ENCODE assay signal across 19 cellular contexts in the genomic region with DNA sequence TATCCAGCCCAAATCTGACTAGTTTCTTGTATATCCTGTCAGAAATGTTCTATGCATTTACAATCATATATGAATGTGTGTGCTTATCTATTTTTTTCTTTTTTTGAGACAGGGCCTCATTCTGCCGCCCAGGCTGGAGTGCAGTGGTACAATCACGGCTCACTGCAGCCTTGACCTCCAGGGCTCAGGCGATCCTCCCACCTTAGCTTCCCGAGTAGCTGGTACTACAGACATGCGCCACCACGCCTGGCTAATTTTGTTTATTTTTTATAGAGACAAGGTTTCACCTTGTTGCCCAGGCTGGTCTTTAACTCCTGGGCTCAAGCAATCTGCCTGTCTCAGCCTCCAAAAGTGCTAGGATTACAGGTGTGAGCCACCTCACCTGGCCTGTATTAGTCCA. TPM values are rescaled to one million over a fixed set of nuclear protein-coding genes. Genes with fewer than 3 reads are reported as not detected.
DNase-seq lines count a peak whose midpoint lies in the region; ATAC-seq and TF ChIP-seq lines count a peak whose summit lies in the region.
"Had no signal": no experiment of that assay in that cellular context is flagged by ENCODE, and none has a peak within 500 bp of the region (broad histone marks: within the 10 kb centered on the region; RNA-seq: fewer than 3 reads in every experiment).

No MANE protein-coding gene starts in this region.

- DNase-seq in activated T-cell treated with anti-CD3 and anti-CD28 coated beads, Interleukin-2, amount 50 U/mL, for 24 hours: no peak
- no peak for DNase-seq in activated T-cell treated with anti-CD3 and anti-CD28 coated beads, Interleukin-2, amount 50 U/mL, for 1 hour
- no peak for DNase-seq in activated B cell treated with CpG ODN at 0.5 μM for 24 hours
- DNase-seq in nephron progenitor cell: no peak
- no peak for DNase-seq in NCI-H2171 treated with DMSO at 0.1 percent for 48 hours (lab: John Stamatoyannopoulos, UW)
- no peak for DNase-seq in naive thymus-derived CD8-positive, alpha-beta T cell
- DNase-seq in posterior cingulate gyrus: no peak
- DNase-seq: Caco-2; CD4-positive, CD25-positive, alpha-beta regulatory T cell; DMS53; H9; IMR-90; Kasumi-1; NCI-H187 treated with DMSO at 0.1 percent for 48 hours; NCI-H526 treated with DMSO at 0.1 percent for 48 hours; OCI-M1; RPMI8226 had no signal

- H3K9me3 ChIP-seq in BLaER1 treated with 17β-estradiol and CSF1 and Interleukin-3, amounts not matched to agents 10 nM and 100 nM (replicated peaks in 1 of 11): peaks cover 0 to 9% (median 6%) of the 10 kb centered on the region in 11 experiments; a peak in 14 of 22 replicates
- H3K9me3 ChIP-seq: A549, Caco-2 had no signal

- H3K9ac ChIP-seq in BLaER1 treated with 17β-estradiol and CSF1 and Interleukin-3, amounts not matched to agents 10 nM and 100 nM: no peak overlapping the region

- H3K4me2 ChIP-seq in BLaER1 treated with 17β-estradiol and CSF1 and Interleukin-3, amounts not matched to agents 10 nM and 100 nM: peak overlapping the region in 9 of 11 experiments; percentile 2 to 67 (median 44); a peak in 16 of 22 replicates
- H3K4me2 ChIP-seq: A549 had no signal

- H3K4me1 Mint-ChIP-seq in activated T-cell treated with anti-CD3 and anti-CD28 coated beads, Interleukin-2, amount 50 U/mL, for 24 hours (ENCODE audit: low read depth): peaks cover 43% of the 10 kb centered on the region
- H3K4me1 Mint-ChIP-seq in activated B cell treated with CpG ODN at 0.5 μM for 24 hours (peaks cover 68% of the 10 kb centered on the region), nephron progenitor cell (peaks cover 27% of the 10 kb centered on the region)
- H3K4me1 Mint-ChIP-seq in naive thymus-derived CD8-positive, alpha-beta T cell: peaks cover 0 to 54% (median 6%) of the 10 kb centered on the region in 4 donors

- peak overlapping the region in 1 of 11 experiments; percentile 12; a peak in 1 of 22 replicates for H3K27ac ChIP-seq in BLaER1 treated with 17β-estradiol and CSF1 and Interleukin-3, amounts not matched to agents 10 nM and 100 nM
- H3K27ac ChIP-seq: A549 had no signal

- CTCF ChIA-PET in activated B cell treated with CpG ODN at 0.5 μM for 24 hours (lab: Charles Lee): interaction anchor here (0.6 to 1.0 kb wide), 2 partner anchors 65 to 112 kb away, joined by 3 read pairs; no protein-coding TSS in a partner anchor

- peaks cover 25 to 66% (median 44%) of the 10 kb centered on the region in 10 experiments for H3K4me1 ChIP-seq in BLaER1 treated with 17β-estradiol and CSF1 and Interleukin-3, amounts not matched to agents 10 nM and 100 nM
- H3K4me1 ChIP-seq: A549 had no signal

- H3K27me3 Mint-ChIP-seq in activated T-cell treated with anti-CD3 and anti-CD28 coated beads, Interleukin-2, amount 50 U/mL, for 24 hours: no peaks in the 10 kb centered on the region
- no peaks in the 10 kb centered on the region for H3K27me3 Mint-ChIP-seq in activated B cell treated with CpG ODN at 0.5 μM for 24 hours
- peaks cover 17% of the 10 kb centered on the region for H3K27me3 Mint-ChIP-seq in nephron progenitor cell (ENCODE audit: low read depth, poor library complexity)
- H3K27me3 Mint-ChIP-seq in naive thymus-derived CD8-positive, alpha-beta T cell: peaks cover 0 to 10% (median 3%) of the 10 kb centered on the region in 5 donors

- H3K36me3 ChIP-seq in BLaER1 treated with 17β-estradiol and CSF1 and Interleukin-3, amounts not matched to agents 10 nM and 100 nM: no peaks in the 10 kb centered on the region

- intact Hi-C loops in activated B cell treated with CpG ODN at 0.5 μM for 24 hours (cut with micrococcal nuclease) (no loop called here), posterior cingulate gyrus (cut with DNase I) (no loop called here)

- H3K4me3 ChIP-seq in BLaER1 treated with 17β-estradiol and CSF1 and Interleukin-3, amounts not matched to agents 10 nM and 100 nM: no peak overlapping the region
- H3K4me3 ChIP-seq: A549 had no signal

- no peaks in the 10 kb centered on the region for H3K9me3 Mint-ChIP-seq in activated T-cell treated with anti-CD3 and anti-CD28 coated beads, Interleukin-2, amount 50 U/mL, for 24 hours
- H3K9me3 Mint-ChIP-seq in activated B cell treated with CpG ODN at 0.5 μM for 24 hours: peaks cover 3% of the 10 kb centered on the region
- peaks cover 15% of the 10 kb centered on the region for H3K9me3 Mint-ChIP-seq in nephron progenitor cell
- no peaks in the 10 kb centered on the region for H3K9me3 Mint-ChIP-seq in naive thymus-derived CD8-positive, alpha-beta T cell
- H3K9me3 Mint-ChIP-seq: CD4-positive, CD25-positive, alpha-beta regulatory T cell; H9 had no signal

- no peaks in the 10 kb centered on the region for H3K36me3 Mint-ChIP-seq in activated T-cell treated with anti-CD3 and anti-CD28 coated beads, Interleukin-2, amount 50 U/mL, for 24 hours (ENCODE audit: low read depth)
- H3K36me3 Mint-ChIP-seq in activated B cell treated with CpG ODN at 0.5 μM for 24 hours (ENCODE audit: low read depth): peaks cover under 1% of the 10 kb centered on the region
- H3K36me3 Mint-ChIP-seq in nephron progenitor cell (ENCODE audit: low read depth): no peaks in the 10 kb centered on the region
- H3K36me3 Mint-ChIP-seq in naive thymus-derived CD8-positive, alpha-beta T cell: no peaks in the 10 kb centered on the region
- H3K36me3 Mint-ChIP-seq: CD4-positive, CD25-positive, alpha-beta regulatory T cell had no signal

- H3K27ac Mint-ChIP-seq in activated T-cell treated with anti-CD3 and anti-CD28 coated beads, Interleukin-2, amount 50 U/mL, for 24 hours: peak overlapping the region; percentile 78
- H3K27ac Mint-ChIP-seq in activated B cell treated with CpG ODN at 0.5 μM for 24 hours (peak overlapping the region; percentile 67), nephron progenitor cell (peak overlapping the region; percentile 11)
- no peak overlapping the region for H3K27ac Mint-ChIP-seq in naive thymus-derived CD8-positive, alpha-beta T cell
- H3K27ac Mint-ChIP-seq: CD4-positive, CD25-positive, alpha-beta regulatory T cell; H9 had no signal

- POLR2A ChIA-PET in activated B cell treated with CpG ODN at 0.5 μM for 24 hours (lab: Charles Lee): interaction anchor here (8.1 kb wide), 1 partner anchor 14 kb away, joined by 88 read pairs; a partner anchor contains a TSS
- POLR2A ChIA-PET in naive thymus-derived CD8-positive, alpha-beta T cell (lab: Charles Lee): no interaction called here

- no peak overlapping the region for H3K4me3 Mint-ChIP-seq in activated T-cell treated with anti-CD3 and anti-CD28 coated beads, Interleukin-2, amount 50 U/mL, for 24 hours
- H3K4me3 Mint-ChIP-seq in activated B cell treated with CpG ODN at 0.5 μM for 24 hours (no peak overlapping the region), nephron progenitor cell (no peak overlapping the region)
- no peak overlapping the region for H3K4me3 Mint-ChIP-seq in naive thymus-derived CD8-positive, alpha-beta T cell
- H3K4me3 Mint-ChIP-seq: CD4-positive, CD25-positive, alpha-beta regulatory T cell; H9 had no signal

- TF ChIP-seq CTCF in activated B cell treated with CpG ODN at 0.5 μM for 24 hours (IDR thresholded peaks at IDR 0.05) (no peak), nephron progenitor cell (IDR thresholded peaks at IDR 0.05) (no peak)

- no peaks in the 10 kb centered on the region for H3K27me3 ChIP-seq in BLaER1 treated with 17β-estradiol and CSF1 and Interleukin-3, amounts not matched to agents 10 nM and 100 nM

- peaks cover 0 to 33% (median 13%) of the 10 kb centered on the region in 11 experiments; a peak in 14 of 22 replicates for H4K20me1 ChIP-seq in BLaER1 treated with 17β-estradiol and CSF1 and Interleukin-3, amounts not matched to agents 10 nM and 100 nM

- no peak for ATAC-seq in activated B cell treated with CpG ODN at 0.5 μM for 24 hours (ENCODE audit: low read depth)
- no peak for ATAC-seq in naive thymus-derived CD8-positive, alpha-beta T cell
- ATAC-seq: A549 had no signal

RNA-seq across cellular contexts. Expression of a gene that starts 3.0 kb away (rescaled TPM):
- 0.20 TPM in 1 of 2 replicates, not detected in the other for total RNA-seq in activated B cell treated with CpG ODN at 0.5 μM for 24 hours
- not detected for total RNA-seq in naive thymus-derived CD8-positive, alpha-beta T cell
- polyA plus RNA-seq in naive thymus-derived CD8-positive, alpha-beta T cell: not detected
- total RNA-seq: Caco-2, H9, IMR-90 had no signal
- polyA plus RNA-seq: CD4-positive, CD25-positive, alpha-beta regulatory T cell had no signal

RNA-seq across cellular contexts. Expression of a gene that starts 16.1 kb away (rescaled TPM):
- total RNA-seq in activated B cell treated with CpG ODN at 0.5 μM for 24 hours: 46.9 and 50.4 TPM in 2 replicates
- total RNA-seq in naive thymus-derived CD8-positive, alpha-beta T cell: 1 to 10 TPM; 1.9 to 2.7 TPM
- 1 to 10 TPM in 1 of 3 donors, under 1 TPM in 2; 0.12 to 2.0 (median 0.28) TPM for polyA plus RNA-seq in naive thymus-derived CD8-positive, alpha-beta T cell

Comparison
In these comparisons a context has a peak if more than half of its experiments do, and no peak if none do; other contexts are left out.
1. H3K27ac Mint-ChIP-seq: peak in activated T-cell treated with anti-CD3 and anti-CD28 coated beads, Interleukin-2, amount 50 U/mL, for 24 hours (single experiment), activated B cell treated with CpG ODN at 0.5 μM for 24 hours (single experiment) and nephron progenitor cell (single experiment); none in naive thymus-derived CD8-positive, alpha-beta T cell (0 of 10).
2. RNA of a gene that starts 16.1 kb away (total RNA-seq): 46.9 to 50.4 TPM in activated B cell treated with CpG ODN at 0.5 μM for 24 hours; 1.9 to 2.7 TPM in naive thymus-derived CD8-positive, alpha-beta T cell; every median in the first group is over 10 times any median in the second.